Comparison of ENCODE assay signal across 1 cellular context in the genomic region with DNA sequence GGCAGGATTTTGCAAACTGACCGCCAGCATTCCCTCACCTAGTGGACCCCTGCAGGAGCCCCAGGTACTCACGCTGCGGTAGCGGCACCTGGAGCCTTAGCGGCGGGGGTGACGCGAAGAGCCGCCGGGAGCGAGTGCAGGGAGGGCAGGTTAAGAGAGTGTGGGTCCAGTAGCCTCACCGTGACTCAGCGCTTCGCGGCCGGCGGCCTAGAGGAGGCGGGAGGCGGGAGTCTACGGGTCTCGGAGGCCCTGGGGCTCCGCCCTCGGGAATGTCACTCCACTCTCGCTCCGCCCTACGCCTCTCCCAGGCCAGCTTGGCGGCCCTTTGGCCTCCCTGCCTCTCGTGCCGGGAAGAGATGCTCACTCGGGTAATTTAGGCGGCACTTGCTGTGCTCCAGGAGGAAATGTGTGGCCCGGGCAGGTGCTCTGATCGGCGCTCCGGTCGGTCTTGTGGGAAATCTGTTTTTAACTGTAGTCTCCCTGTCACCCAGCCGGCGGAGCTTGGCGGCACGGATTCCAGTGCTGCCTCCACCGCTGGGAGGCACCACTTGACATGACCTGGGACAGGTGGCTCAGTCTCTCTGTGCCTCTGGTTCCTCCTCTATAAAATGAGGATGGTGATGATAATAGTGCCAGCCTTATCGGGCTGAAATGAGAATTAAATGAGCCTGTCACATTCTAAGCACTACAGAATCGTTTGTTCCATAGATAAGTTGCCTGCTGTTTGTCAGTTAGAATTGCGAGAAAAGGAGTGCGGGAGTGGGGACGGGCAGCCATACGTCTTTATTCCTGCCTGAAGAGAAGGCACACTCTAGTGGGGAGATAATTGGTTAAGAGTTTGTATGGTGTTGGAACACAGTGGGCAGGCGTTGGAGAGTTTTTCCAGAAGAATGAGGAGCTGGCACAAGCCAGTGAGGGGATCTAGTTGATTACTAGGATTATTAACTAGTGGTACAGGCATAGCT.
TF ChIP-seq lines count a peak whose summit lies in the region.

A gene (minus strand): TSS at position 216 of the 965 bp plus-strand sequence. CDS start 2,076 bp downstream, outside the sequence.

TF ChIP-seq in HepG2, 621 proteins besides CTCF, POLR2A, EP300 and RAD21 (continued from another document and continues in another):
- TF ChIP-seq, protein P1, sequence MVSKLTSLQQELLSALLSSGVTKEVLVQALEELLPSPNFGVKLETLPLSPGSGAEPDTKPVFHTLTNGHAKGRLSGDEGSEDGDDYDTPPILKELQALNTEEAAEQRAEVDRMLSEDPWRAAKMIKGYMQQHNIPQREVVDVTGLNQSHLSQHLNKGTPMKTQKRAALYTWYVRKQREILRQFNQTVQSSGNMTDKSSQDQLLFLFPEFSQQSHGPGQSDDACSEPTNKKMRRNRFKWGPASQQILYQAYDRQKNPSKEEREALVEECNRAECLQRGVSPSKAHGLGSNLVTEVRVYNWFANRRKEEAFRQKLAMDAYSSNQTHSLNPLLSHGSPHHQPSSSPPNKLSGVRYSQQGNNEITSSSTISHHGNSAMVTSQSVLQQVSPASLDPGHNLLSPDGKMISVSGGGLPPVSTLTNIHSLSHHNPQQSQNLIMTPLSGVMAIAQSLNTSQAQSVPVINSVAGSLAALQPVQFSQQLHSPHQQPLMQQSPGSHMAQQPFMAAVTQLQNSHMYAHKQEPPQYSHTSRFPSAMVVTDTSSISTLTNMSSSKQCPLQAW (CRISPR knock-in tag; IDR thresholded peaks at IDR 0.05) = no peak; the same call in 1 of the 2 replicates
- TF ChIP-seq ZNF724P (CRISPR knock-in tag; IDR thresholded peaks at IDR 0.05; ENCODE audit: borderline replicate concordance) = no peak
- TF ChIP-seq, protein P2, sequence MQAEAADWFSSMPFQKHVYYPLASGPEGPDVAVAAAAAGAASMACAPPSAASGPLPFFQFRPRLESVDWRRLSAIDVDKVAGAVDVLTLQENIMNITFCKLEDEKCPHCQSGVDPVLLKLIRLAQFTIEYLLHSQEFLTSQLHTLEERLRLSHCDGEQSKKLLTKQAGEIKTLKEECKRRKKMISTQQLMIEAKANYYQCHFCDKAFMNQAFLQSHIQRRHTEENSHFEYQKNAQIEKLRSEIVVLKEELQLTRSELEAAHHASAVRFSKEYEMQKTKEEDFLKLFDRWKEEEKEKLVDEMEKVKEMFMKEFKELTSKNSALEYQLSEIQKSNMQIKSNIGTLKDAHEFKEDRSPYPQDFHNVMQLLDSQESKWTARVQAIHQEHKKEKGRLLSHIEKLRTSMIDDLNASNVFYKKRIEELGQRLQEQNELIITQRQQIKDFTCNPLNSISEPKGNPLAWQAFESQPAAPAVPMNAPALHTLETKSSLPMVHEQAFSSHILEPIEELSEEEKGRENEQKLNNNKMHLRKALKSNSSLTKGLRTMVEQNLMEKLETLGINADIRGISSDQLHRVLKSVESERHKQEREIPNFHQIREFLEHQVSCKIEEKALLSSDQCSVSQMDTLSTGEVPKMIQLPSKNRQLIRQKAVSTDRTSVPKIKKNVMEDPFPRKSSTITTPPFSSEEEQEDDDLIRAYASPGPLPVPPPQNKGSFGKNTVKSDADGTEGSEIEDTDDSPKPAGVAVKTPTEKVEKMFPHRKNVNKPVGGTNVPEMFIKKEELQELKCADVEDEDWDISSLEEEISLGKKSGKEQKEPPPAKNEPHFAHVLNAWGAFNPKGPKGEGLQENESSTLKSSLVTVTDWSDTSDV (CRISPR knock-in tag; IDR thresholded peaks at IDR 0.05) = no peak
- no peak for TF ChIP-seq ZNF549 (CRISPR knock-in tag; IDR thresholded peaks at IDR 0.05)
- no peak for TF ChIP-seq ZNF841 (CRISPR knock-in tag; IDR thresholded peaks at IDR 0.05; ENCODE audit: borderline replicate concordance)
- TF ChIP-seq NR1H2 (CRISPR knock-in tag; IDR thresholded peaks at IDR 0.05; ENCODE audit: borderline replicate concordance, low read depth) = no peak
- TF ChIP-seq, protein P3, sequence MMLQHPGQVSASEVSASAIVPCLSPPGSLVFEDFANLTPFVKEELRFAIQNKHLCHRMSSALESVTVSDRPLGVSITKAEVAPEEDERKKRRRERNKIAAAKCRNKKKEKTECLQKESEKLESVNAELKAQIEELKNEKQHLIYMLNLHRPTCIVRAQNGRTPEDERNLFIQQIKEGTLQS (CRISPR knock-in tag; IDR thresholded peaks at IDR 0.05) = no peak
- TF ChIP-seq ZFX (CRISPR knock-in tag; IDR thresholded peaks at IDR 0.05; ENCODE audit: low read depth) = peak; percentile 61; the same call in 1 of the 2 replicates
- TF ChIP-seq KMT2B (CRISPR knock-in tag; IDR thresholded peaks at IDR 0.05) = peak; percentile 29; the same call in 1 of the 2 replicates
- no peak for TF ChIP-seq HES4 (CRISPR knock-in tag; IDR thresholded peaks at IDR 0.05; ENCODE audit: borderline replicate concordance)
- TF ChIP-seq TBP (CRISPR knock-in tag; IDR thresholded peaks at IDR 0.05) = no peak
- no peak for TF ChIP-seq ZNF891 (CRISPR knock-in tag; IDR thresholded peaks at IDR 0.05)
- no peak for TF ChIP-seq ZNF484 (CRISPR knock-in tag; IDR thresholded peaks at IDR 0.05; ENCODE audit: borderline replicate concordance, low read depth)
- TF ChIP-seq, protein P4, sequence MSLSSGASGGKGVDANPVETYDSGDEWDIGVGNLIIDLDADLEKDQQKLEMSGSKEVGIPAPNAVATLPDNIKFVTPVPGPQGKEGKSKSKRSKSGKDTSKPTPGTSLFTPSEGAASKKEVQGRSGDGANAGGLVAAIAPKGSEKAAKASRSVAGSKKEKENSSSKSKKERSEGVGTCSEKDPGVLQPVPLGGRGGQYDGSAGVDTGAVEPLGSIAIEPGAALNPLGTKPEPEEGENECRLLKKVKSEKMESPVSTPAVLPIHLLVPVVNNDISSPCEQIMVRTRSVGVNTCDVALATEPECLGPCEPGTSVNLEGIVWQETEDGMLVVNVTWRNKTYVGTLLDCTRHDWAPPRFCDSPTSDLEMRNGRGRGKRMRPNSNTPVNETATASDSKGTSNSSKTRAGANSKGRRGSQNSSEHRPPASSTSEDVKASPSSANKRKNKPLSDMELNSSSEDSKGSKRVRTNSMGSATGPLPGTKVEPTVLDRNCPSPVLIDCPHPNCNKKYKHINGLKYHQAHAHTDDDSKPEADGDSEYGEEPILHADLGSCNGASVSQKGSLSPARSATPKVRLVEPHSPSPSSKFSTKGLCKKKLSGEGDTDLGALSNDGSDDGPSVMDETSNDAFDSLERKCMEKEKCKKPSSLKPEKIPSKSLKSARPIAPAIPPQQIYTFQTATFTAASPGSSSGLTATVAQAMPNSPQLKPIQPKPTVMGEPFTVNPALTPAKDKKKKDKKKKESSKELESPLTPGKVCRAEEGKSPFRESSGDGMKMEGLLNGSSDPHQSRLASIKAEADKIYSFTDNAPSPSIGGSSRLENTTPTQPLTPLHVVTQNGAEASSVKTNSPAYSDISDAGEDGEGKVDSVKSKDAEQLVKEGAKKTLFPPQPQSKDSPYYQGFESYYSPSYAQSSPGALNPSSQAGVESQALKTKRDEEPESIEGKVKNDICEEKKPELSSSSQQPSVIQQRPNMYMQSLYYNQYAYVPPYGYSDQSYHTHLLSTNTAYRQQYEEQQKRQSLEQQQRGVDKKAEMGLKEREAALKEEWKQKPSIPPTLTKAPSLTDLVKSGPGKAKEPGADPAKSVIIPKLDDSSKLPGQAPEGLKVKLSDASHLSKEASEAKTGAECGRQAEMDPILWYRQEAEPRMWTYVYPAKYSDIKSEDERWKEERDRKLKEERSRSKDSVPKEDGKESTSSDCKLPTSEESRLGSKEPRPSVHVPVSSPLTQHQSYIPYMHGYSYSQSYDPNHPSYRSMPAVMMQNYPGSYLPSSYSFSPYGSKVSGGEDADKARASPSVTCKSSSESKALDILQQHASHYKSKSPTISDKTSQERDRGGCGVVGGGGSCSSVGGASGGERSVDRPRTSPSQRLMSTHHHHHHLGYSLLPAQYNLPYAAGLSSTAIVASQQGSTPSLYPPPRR (CRISPR knock-in tag; IDR thresholded peaks at IDR 0.05; ENCODE audit: borderline replicate concordance) = no peak
- no peak for TF ChIP-seq EHMT2 (IDR thresholded peaks at IDR 0.05; ENCODE audit: borderline replicate concordance, low read depth, low read length)
- TF ChIP-seq ELF3 (CRISPR knock-in tag; IDR thresholded peaks at IDR 0.05) = no peak
- TF ChIP-seq ISX (CRISPR knock-in tag; conservative IDR thresholded peaks at IDR 0.05) = no peak
- TF ChIP-seq, protein P5, sequence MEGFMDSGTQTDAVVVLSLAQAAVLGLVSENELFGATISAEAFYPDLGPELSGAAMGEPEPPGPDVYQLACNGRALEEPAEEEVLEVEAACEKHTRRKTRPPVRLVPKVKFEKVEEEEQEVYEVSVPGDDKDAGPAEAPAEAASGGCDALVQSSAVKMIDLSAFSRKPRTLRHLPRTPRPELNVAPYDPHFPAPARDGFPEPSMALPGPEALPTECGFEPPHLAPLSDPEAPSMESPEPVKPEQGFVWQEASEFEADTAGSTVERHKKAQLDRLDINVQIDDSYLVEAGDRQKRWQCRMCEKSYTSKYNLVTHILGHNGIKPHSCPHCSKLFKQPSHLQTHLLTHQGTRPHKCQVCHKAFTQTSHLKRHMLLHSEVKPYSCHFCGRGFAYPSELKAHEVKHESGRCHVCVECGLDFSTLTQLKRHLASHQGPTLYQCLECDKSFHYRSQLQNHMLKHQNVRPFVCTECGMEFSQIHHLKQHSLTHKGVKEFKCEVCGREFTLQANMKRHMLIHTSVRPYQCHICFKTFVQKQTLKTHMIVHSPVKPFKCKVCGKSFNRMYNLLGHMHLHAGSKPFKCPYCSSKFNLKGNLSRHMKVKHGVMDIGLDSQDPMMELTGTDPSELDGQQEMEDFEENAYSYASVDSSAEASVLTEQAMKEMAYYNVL (CRISPR knock-in tag; IDR thresholded peaks at IDR 0.05; ENCODE audit: borderline replicate concordance) = no peak
- no peak for TF ChIP-seq ZNF3 (CRISPR knock-in tag; IDR thresholded peaks at IDR 0.05)
- TF ChIP-seq FLYWCH1 (CRISPR knock-in tag; IDR thresholded peaks at IDR 0.05) = no peak
- TF ChIP-seq, protein P6, sequence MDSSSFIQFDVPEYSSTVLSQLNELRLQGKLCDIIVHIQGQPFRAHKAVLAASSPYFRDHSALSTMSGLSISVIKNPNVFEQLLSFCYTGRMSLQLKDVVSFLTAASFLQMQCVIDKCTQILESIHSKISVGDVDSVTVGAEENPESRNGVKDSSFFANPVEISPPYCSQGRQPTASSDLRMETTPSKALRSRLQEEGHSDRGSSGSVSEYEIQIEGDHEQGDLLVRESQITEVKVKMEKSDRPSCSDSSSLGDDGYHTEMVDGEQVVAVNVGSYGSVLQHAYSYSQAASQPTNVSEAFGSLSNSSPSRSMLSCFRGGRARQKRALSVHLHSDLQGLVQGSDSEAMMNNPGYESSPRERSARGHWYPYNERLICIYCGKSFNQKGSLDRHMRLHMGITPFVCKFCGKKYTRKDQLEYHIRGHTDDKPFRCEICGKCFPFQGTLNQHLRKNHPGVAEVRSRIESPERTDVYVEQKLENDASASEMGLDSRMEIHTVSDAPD (CRISPR knock-in tag; IDR thresholded peaks at IDR 0.05) = no peak
- TF ChIP-seq, protein P7, sequence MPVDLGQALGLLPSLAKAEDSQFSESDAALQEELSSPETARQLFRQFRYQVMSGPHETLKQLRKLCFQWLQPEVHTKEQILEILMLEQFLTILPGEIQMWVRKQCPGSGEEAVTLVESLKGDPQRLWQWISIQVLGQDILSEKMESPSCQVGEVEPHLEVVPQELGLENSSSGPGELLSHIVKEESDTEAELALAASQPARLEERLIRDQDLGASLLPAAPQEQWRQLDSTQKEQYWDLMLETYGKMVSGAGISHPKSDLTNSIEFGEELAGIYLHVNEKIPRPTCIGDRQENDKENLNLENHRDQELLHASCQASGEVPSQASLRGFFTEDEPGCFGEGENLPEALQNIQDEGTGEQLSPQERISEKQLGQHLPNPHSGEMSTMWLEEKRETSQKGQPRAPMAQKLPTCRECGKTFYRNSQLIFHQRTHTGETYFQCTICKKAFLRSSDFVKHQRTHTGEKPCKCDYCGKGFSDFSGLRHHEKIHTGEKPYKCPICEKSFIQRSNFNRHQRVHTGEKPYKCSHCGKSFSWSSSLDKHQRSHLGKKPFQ (CRISPR knock-in tag; IDR thresholded peaks at IDR 0.05; ENCODE audit: insufficient replicate concordance) = no peak
- TF ChIP-seq KMT2A (CRISPR knock-in tag; IDR thresholded peaks at IDR 0.05) = 0 out of 2 replicates have a peak, but pooled peaks have one; percentile 53
- TF ChIP-seq FOXP1 (IDR thresholded peaks at IDR 0.05) = no peak
- no peak for TF ChIP-seq FOXP1 (CRISPR knock-in tag; IDR thresholded peaks at IDR 0.05)
- TF ChIP-seq ZFAT (CRISPR knock-in tag; conservative IDR thresholded peaks at IDR 0.05) = no peak
- no peak for TF ChIP-seq ZNF552 (CRISPR knock-in tag; IDR thresholded peaks at IDR 0.05; ENCODE audit: borderline replicate concordance)
- no peak for TF ChIP-seq AKAP8 (CRISPR knock-in tag; IDR thresholded peaks at IDR 0.05)
- TF ChIP-seq, protein P8, sequence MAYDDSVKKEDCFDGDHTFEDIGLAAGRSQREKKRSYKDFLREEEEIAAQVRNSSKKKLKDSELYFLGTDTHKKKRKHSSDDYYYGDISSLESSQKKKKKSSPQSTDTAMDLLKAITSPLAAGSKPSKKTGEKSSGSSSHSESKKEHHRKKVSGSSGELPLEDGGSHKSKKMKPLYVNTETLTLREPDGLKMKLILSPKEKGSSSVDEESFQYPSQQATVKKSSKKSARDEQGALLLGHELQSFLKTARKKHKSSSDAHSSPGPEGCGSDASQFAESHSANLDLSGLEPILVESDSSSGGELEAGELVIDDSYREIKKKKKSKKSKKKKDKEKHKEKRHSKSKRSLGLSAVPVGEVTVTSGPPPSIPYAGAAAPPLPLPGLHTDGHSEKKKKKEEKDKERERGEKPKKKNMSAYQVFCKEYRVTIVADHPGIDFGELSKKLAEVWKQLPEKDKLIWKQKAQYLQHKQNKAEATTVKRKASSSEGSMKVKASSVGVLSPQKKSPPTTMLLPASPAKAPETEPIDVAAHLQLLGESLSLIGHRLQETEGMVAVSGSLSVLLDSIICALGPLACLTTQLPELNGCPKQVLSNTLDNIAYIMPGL (CRISPR knock-in tag; IDR thresholded peaks at IDR 0.05; ENCODE audit: borderline replicate concordance in 1 of 2, low read depth in 1 of 2) = peak; percentile 58 to 59; a peak in 2 of 4 replicates
- no peak for TF ChIP-seq IKZF4 (CRISPR knock-in tag; IDR thresholded peaks at IDR 0.05; ENCODE audit: borderline replicate concordance, low read depth, not compliant biosample characterization)
- TF ChIP-seq, protein P9, sequence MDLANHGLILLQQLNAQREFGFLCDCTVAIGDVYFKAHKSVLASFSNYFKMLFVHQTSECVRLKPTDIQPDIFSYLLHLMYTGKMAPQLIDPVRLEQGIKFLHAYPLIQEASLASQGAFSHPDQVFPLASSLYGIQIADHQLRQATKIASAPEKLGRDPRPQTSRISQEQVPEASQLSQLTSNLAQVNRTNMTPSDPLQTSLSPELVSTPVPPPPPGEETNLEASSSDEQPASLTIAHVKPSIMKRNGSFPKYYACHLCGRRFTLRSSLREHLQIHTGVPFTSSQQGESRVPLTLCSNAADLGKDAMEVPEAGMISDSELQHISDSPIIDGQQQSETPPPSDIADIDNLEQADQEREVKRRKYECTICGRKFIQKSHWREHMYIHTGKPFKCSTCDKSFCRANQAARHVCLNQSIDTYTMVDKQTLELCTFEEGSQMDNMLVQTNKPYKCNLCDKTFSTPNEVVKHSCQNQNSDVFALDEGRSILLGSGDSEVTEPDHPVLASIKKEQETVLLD (CRISPR knock-in tag; IDR thresholded peaks at IDR 0.05; ENCODE audit: low read depth) = no peak
- TF ChIP-seq, protein P10, sequence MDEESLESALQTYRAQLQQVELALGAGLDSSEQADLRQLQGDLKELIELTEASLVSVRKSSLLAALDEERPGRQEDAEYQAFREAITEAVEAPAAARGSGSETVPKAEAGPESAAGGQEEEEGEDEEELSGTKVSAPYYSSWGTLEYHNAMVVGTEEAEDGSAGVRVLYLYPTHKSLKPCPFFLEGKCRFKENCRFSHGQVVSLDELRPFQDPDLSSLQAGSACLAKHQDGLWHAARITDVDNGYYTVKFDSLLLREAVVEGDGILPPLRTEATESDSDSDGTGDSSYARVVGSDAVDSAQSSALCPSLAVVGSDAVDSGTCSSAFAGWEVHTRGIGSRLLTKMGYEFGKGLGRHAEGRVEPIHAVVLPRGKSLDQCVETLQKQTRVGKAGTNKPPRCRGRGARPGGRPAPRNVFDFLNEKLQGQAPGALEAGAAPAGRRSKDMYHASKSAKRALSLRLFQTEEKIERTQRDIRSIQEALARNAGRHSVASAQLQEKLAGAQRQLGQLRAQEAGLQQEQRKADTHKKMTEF (CRISPR knock-in tag; IDR thresholded peaks at IDR 0.05) = no peak; the same call in 1 of the 2 replicates
- peak; percentile 19; the same call in 1 of the 2 replicates for TF ChIP-seq ERF (CRISPR knock-in tag; IDR thresholded peaks at IDR 0.05)
